Comparison of ENCODE assay signal across 8 cellular contexts in the genomic region with DNA sequence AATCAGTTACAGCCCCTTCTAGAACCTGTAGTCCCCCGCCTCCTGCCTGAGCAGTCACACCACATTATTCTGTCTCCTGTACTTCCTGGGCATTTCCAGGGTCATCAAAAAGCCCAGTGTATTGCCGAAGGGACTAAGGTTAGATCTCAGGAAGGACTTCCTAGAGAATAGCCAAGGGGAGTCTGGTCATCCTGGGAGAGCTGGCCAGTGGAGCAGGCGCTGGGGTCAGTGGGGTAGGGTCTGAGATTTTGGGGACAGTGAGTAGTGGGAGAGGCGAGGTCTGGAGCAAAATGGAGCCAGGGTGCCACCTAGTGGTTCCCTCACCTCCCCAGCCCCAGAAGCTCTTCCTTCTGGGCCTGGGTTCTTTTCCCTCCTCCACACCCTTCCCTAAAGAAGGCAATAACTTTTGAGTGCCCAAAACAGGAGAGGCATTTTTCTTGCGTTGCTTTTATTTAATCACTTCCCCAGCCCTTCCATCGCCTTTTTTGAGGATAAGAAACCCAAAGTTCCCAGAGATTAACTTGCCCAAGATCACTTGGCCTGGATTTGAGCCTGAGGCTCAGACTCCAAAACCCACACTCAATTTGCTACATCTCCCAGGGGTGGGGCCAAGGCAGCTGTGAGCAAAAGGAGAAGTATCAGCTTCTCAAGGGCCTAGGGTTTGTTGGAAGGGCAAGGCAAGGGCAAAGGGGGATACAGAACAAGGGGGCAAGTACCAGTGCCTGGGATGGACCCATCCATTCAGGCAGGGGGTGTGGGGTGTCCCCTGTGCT. TPM values are rescaled to one million over a fixed set of nuclear protein-coding genes. Genes with fewer than 3 reads are reported as not detected.
DNase-seq lines count a peak whose midpoint lies in the region; ATAC-seq and TF ChIP-seq lines count a peak whose summit lies in the region.

No MANE protein-coding gene starts in this region.

- TF ChIP-seq POLR2A in Raji (IDR thresholded peaks at IDR 0.05; ENCODE audit: insufficient read depth, low read depth, low read length) (peak; percentile 10; the same call in 1 of the 2 replicates), body of pancreas (IDR thresholded peaks at IDR 0.05) (no peak), suprapubic skin (IDR thresholded peaks at IDR 0.05) (no peak)

- TF ChIP-seq CTCF in HL-60 (IDR thresholded peaks at IDR 0.05; ENCODE audit: insufficient read depth, low read length) (peak; percentile 84), body of pancreas (IDR thresholded peaks at IDR 0.05) (peak; percentile 47 to 63 (median 55)), suprapubic skin (IDR thresholded peaks at IDR 0.05) (peak; percentile 44 to 66)

- H3K27me3 ChIP-seq in HL-60 (ENCODE audit: insufficient read depth, poor library complexity, severe bottlenecking) = no peaks in the 10 kb centered on the region
- H3K27me3 ChIP-seq in body of pancreas = no peaks in the 10 kb centered on the region
- no peaks in the 10 kb centered on the region for H3K27me3 ChIP-seq in suprapubic skin

- DNase-seq in D341Med (ENCODE audit: low spot score) (peak; percentile 85), HL-60 (ENCODE audit: low read depth in 1 of 2, low spot score in 1 of 2) (peak in 1 of 2 experiments; percentile 83), body of pancreas (peak in 2 of 4 donors; percentile 32 to 53), left kidney (ENCODE audit: low read depth, low spot score) (peak; percentile 60), suprapubic skin (ENCODE audit: low spot score in 2 of 2) (no peak), cortex of kidney (lab: John Stamatoyannopoulos, UW) (no peak), NCI-H226 (no peak)

- H3K27ac ChIP-seq in HL-60 (replicated peaks) (peak overlapping the region; percentile 26), body of pancreas (peak overlapping the region in 1 of 4 donors; percentile 21), suprapubic skin (peak overlapping the region; percentile 48)

- TF ChIP-seq EP300 in suprapubic skin (IDR thresholded peaks at IDR 0.05) = no peak

- H3K36me3 ChIP-seq in body of pancreas (replicated peaks in 1 of 2; ENCODE audit: insufficient read depth in 1 of 2, low read depth in 2 of 2) (peaks cover 0 to 3% of the 10 kb centered on the region in 2 donors), suprapubic skin (peaks cover 37% of the 10 kb centered on the region)

- WGBS in body of pancreas, 2 donors = 38 to 40% methylated on average over 5 to 6 of the region's 6 CpGs
- WGBS in suprapubic skin = 48% methylated on average over 6 of the region's 6 CpGs

- H3K4me3 ChIP-seq in HL-60 (replicated peaks; ENCODE audit: insufficient read depth, low read length) (no peak overlapping the region), body of pancreas (no peak overlapping the region), suprapubic skin (no peak overlapping the region)

- H3K9me3 ChIP-seq in body of pancreas = no peaks in the 10 kb centered on the region
- no peaks in the 10 kb centered on the region for H3K9me3 ChIP-seq in suprapubic skin

- ATAC-seq in body of pancreas = no peak

- H3K4me1 ChIP-seq in body of pancreas = peaks cover 19% of the 10 kb centered on the region
- peaks cover 57% of the 10 kb centered on the region for H3K4me1 ChIP-seq in suprapubic skin

- intact Hi-C loops in body of pancreas (cut with DNase I) = no loop called here

RNA-seq across cellular contexts. Expression of gene PMVK, which starts 7.3 kb away (rescaled TPM):
- 10 to 100 TPM in 1 of 2 donors, 1 to 10 TPM in 1; 7.0 to 18.5 TPM for total RNA-seq in body of pancreas
- 10 to 100 TPM; 19.3 to 38.0 (median 28.8) TPM for total RNA-seq in suprapubic skin

RNA-seq across cellular contexts. Expression of gene PBXIP1, which starts 12.1 kb away (rescaled TPM):
- total RNA-seq in body of pancreas = 10 to 100 TPM; 26.0 to 60.7 TPM
- 10 to 100 TPM; 41.4 to 67.4 (median 61.3) TPM for total RNA-seq in suprapubic skin

RNA-seq across cellular contexts. Expression of gene PYGO2, which starts 17.7 kb away (rescaled TPM):
- total RNA-seq in body of pancreas (10 to 100 TPM; 10.9 to 15.2 TPM), suprapubic skin (10 to 100 TPM; 34.2 to 46.7 (median 35.3) TPM)

RNA-seq across cellular contexts. Expression of gene SHC1, which starts 26.7 kb away (rescaled TPM):
- total RNA-seq in body of pancreas (10 to 100 TPM; 38.1 to 45.5 TPM), suprapubic skin (100 to 1,000 TPM in 1 of 4 donors, 10 to 100 TPM in 3; 54.5 to 102 (median 69.5) TPM)

RNA-seq across cellular contexts. Expression of gene CKS1B, which starts 30.6 kb away (rescaled TPM):
- total RNA-seq in body of pancreas = 10 to 100 TPM; 15.6 to 29.0 TPM
- 10 to 100 TPM; 37.8 to 55.4 (median 49.7) TPM for total RNA-seq in suprapubic skin

Comparison
In these comparisons a context has a peak if more than half of its experiments do, and no peak if none do; other contexts are left out.
1. DNase-seq: peak in D341Med (single experiment) and left kidney (single experiment); none in suprapubic skin (0 of 2), cortex of kidney (single experiment) and NCI-H226 (single experiment).
2. Peak in every context shown above with its lines, with median percentiles within 50 percentile points of each other: CTCF ChIP-seq.